8 cellular contexts compared by ENCODE assay signal in genomic region chr22:36373258-36373579, GRCh38. TPM values are rescaled to one million over a fixed set of nuclear protein-coding genes. Genes with fewer than 3 reads are reported as not detected.
DNase-seq lines count a peak whose midpoint lies in the region; ATAC-seq, FAIRE-seq and TF ChIP-seq lines count a peak whose summit lies in the region.

No MANE protein-coding gene starts in this region.

- peak overlapping the region; percentile 90 to 100 (median 98) for H3K27ac Mint-ChIP-seq in CD8-positive, alpha-beta memory T cell
- peak overlapping the region; percentile 94 to 97 for H3K27ac Mint-ChIP-seq in effector memory CD8-positive, alpha-beta T cell

- H3K4me3 Mint-ChIP-seq in CD8-positive, alpha-beta memory T cell, result peak overlapping the region; percentile 64 to 96 (median 89)
- peak overlapping the region; percentile 86 to 90 for H3K4me3 Mint-ChIP-seq in effector memory CD8-positive, alpha-beta T cell

- H3K27me3 Mint-ChIP-seq in CD8-positive, alpha-beta memory T cell, result peaks cover 0 to 2% of the 10 kb centered on the region in 2 donors
- no peaks in the 10 kb centered on the region for H3K27me3 Mint-ChIP-seq in effector memory CD8-positive, alpha-beta T cell

- peak overlapping the region; percentile 17 for H3K27ac ChIP-seq in CD8-positive, alpha-beta memory T cell (ENCODE audit: low read depth, low read length)
- H3K27ac ChIP-seq in osteoblast (ENCODE audit: low read depth, low read length), result peak overlapping the region; percentile 31

- POLR2A ChIA-PET in CD8-positive, alpha-beta memory T cell (lab: Charles Lee), result interaction anchor here (0.6 to 4.5 kb wide), 3 partner anchors 8 to 13 kb away, joined by 3 to 31 read pairs (median 6); no protein-coding TSS in a partner anchor

- CTCF ChIA-PET in CD8-positive, alpha-beta memory T cell (lab: Charles Lee), result interaction anchor here (2.4 kb wide), 1 partner anchor 39 kb away, joined by 7 read pairs; no protein-coding TSS in a partner anchor

- H3K4me1 Mint-ChIP-seq in CD8-positive, alpha-beta memory T cell, result peaks cover 90 to 97% (median 94%) of the 10 kb centered on the region in 3 donors
- H3K4me1 Mint-ChIP-seq in effector memory CD8-positive, alpha-beta T cell (ENCODE audit: low read depth in 2 of 2), result peaks cover 86 to 88% of the 10 kb centered on the region in 2 donors

- peak in 2 of 5 donors; percentile 9 to 45 for DNase-seq in CD8-positive, alpha-beta memory T cell
- DNase-seq in NOMO-1 treated with DMSO at 0.1 percent for 48 hours (lab: John Stamatoyannopoulos, UW; ENCODE audit: unreplicated experiment), result peak; percentile 74
- no peak for DNase-seq in effector memory CD8-positive, alpha-beta T cell
- DNase-seq in osteoblast (ENCODE audit: insufficient read length, low spot score, missing footprints), result no peak
- no peak for DNase-seq in cortex of kidney (lab: John Stamatoyannopoulos, UW)
- no peak for DNase-seq in HTR-8/SVneo (ENCODE audit: insufficient read length, low spot score)
- no peak for DNase-seq in NCI-H748 treated with DMSO at 0.1 percent for 48 hours (lab: John Stamatoyannopoulos, UW)
- DNase-seq in BE2C, result no peak

- no peak for FAIRE-seq in HTR-8/SVneo (lab: Jason Lieb, UNC)

- no peak overlapping the region for H2AFZ ChIP-seq in osteoblast (ENCODE audit: low read length)

- TF ChIP-seq CTCF in osteoblast (IDR thresholded peaks at IDR 0.05; ENCODE audit: extremely low read depth, low read depth, low read length) (no peak), BE2C (IDR thresholded peaks at IDR 0.05; ENCODE audit: low read depth, low read length) (no peak)

- no peak for ATAC-seq in effector memory CD8-positive, alpha-beta T cell (replicated peaks)

- peaks cover 0 to 51% (median 3%) of the 10 kb centered on the region in 3 donors for H3K36me3 Mint-ChIP-seq in CD8-positive, alpha-beta memory T cell
- peaks cover 88% of the 10 kb centered on the region for H3K36me3 Mint-ChIP-seq in effector memory CD8-positive, alpha-beta T cell (ENCODE audit: insufficient read depth)

- H3K4me2 ChIP-seq in osteoblast (ENCODE audit: insufficient read depth, low read length), result no peak overlapping the region

- H3K36me3 ChIP-seq in CD8-positive, alpha-beta memory T cell (ENCODE audit: insufficient read depth, low read length), result peaks cover 4% of the 10 kb centered on the region
- H3K36me3 ChIP-seq in osteoblast (ENCODE audit: insufficient read depth, low read length) (peaks cover 62% of the 10 kb centered on the region), BE2C (no peaks in the 10 kb centered on the region)

- H3K79me2 ChIP-seq in osteoblast (ENCODE audit: insufficient read depth, low read length), result peaks cover 99% of the 10 kb centered on the region

- no peaks in the 10 kb centered on the region for H3K9me3 Mint-ChIP-seq in CD8-positive, alpha-beta memory T cell
- no peaks in the 10 kb centered on the region for H3K9me3 Mint-ChIP-seq in effector memory CD8-positive, alpha-beta T cell

- H3K4me1 ChIP-seq in CD8-positive, alpha-beta memory T cell (ENCODE audit: insufficient read depth, low read length), result peaks cover 99% of the 10 kb centered on the region
- peaks cover 91% of the 10 kb centered on the region for H3K4me1 ChIP-seq in osteoblast (ENCODE audit: insufficient read depth, low read length)
- H3K4me1 ChIP-seq in BE2C, result peaks cover 21% of the 10 kb centered on the region

- H3K27me3 ChIP-seq in CD8-positive, alpha-beta memory T cell (ENCODE audit: insufficient read depth, low read length, poor library complexity, severe bottlenecking), result no peaks in the 10 kb centered on the region
- H3K27me3 ChIP-seq in osteoblast (ENCODE audit: insufficient read depth, low read length) (no peaks in the 10 kb centered on the region), BE2C (no peaks in the 10 kb centered on the region)

- peak overlapping the region; percentile 5 for H3K4me3 ChIP-seq in CD8-positive, alpha-beta memory T cell (ENCODE audit: low read length)
- no peak overlapping the region for H3K4me3 ChIP-seq in osteoblast (ENCODE audit: insufficient read depth, low read length)
- H3K4me3 ChIP-seq in BE2C (ENCODE audit: low read depth, low read length), result no peak overlapping the region

- H3K9me3 ChIP-seq in CD8-positive, alpha-beta memory T cell (ENCODE audit: low read length), result no peaks in the 10 kb centered on the region
- H3K9me3 ChIP-seq in osteoblast (ENCODE audit: low read depth, low read length), result no peaks in the 10 kb centered on the region
- no peaks in the 10 kb centered on the region for H3K9me3 ChIP-seq in BE2C

- peaks cover 92% of the 10 kb centered on the region for H4K20me1 ChIP-seq in osteoblast (ENCODE audit: insufficient read depth, low read length)

RNA-seq across cellular contexts. Expression of gene MYH9, which starts 14.5 kb away (rescaled TPM):
- total RNA-seq in CD8-positive, alpha-beta memory T cell, result 100 to 1,000 TPM; 680 to 684 TPM
- polyA plus RNA-seq in CD8-positive, alpha-beta memory T cell, result 425 TPM
- 796 and 964 TPM in 2 replicates for total RNA-seq in osteoblast
- 101 TPM for polyA plus RNA-seq in BE2C (2012; ENCODE audit: insufficient read depth, insufficient read length, low read depth)
